In the genomic region with DNA sequence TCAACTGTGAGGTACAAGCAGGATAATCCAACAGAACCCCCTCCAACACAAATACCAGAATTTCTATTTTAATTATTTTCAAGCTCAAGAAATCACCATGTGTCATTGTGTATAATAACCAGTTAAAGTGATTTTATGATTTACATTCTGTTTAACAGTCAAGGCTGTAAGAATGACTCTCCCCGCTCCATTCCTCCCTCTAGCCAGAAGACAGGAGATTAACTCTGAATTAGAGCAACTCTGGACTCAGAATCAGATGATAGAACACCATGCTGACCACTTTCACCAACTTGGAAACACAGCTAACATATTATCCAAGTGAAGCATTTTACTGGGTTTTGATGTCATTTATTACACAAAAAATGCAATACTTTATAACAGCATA, we compare ENCODE assay signal across 1 cellular context.
TF ChIP-seq lines count a peak whose summit lies in the region.

No MANE protein-coding gene starts in this region.

TF ChIP-seq in IMR-90, 13 proteins besides CTCF, POLR2A, EP300 and RAD21:
- TF ChIP-seq BHLHE40 (IDR thresholded peaks at IDR 0.05; ENCODE audit: low read depth, low read length) (no peak), SMC3 (IDR thresholded peaks at IDR 0.05; ENCODE audit: low read depth, low read length) (no peak), MAFK (IDR thresholded peaks at IDR 0.05; ENCODE audit: low read depth, low read length) (no peak), NFE2L2 (IDR thresholded peaks at IDR 0.05; ENCODE audit: low read depth, low read length) (no peak), CEBPB (IDR thresholded peaks at IDR 0.05; ENCODE audit: low read depth, low read length) (no peak)
